In genomic region chr16:14564323-14564722, GRCh38 we compare ENCODE assay signal across 12 cellular contexts.
DNase-seq lines count a peak whose midpoint lies in the region; ATAC-seq and TF ChIP-seq lines count a peak whose summit lies in the region.
"Had no signal": no experiment of that assay in that cellular context is flagged by ENCODE, and none has a peak within 500 bp of the region (broad histone marks: within the 10 kb centered on the region; RNA-seq: fewer than 3 reads in every experiment).

No MANE protein-coding gene starts in this region.

- H3K4me3 ChIP-seq in PC-3 (ENCODE audit: low read length), result peak overlapping the region; percentile 35; the same call in 1 of the 2 replicates
- no peak overlapping the region for H3K4me3 ChIP-seq in thymus (ENCODE audit: low read length)
- H3K4me3 ChIP-seq in tibial artery, result no peak overlapping the region

- peak overlapping the region; percentile 51 for H3K27ac ChIP-seq in PC-3 (ENCODE audit: low read length)
- H3K27ac ChIP-seq in thymus (ENCODE audit: low read depth), result peak overlapping the region; percentile 27
- no peak overlapping the region for H3K27ac ChIP-seq in tibial artery

- H3K9me2 ChIP-seq in PC-3 (replicated peaks; ENCODE audit: low read length), result no peaks in the 10 kb centered on the region

- H3K4me1 Mint-ChIP-seq in activated T-cell treated with anti-CD3 and anti-CD28 coated beads, Interleukin-2, amount 50 U/mL, for 72 hours (ENCODE audit: low read depth), result peaks cover 12% of the 10 kb centered on the region
- H3K4me1 Mint-ChIP-seq in activated T-cell treated with anti-CD3 and anti-CD28 coated beads, Interleukin-2, amount 50 U/mL, for 4 hours (ENCODE audit: low read depth), result peaks cover 3% of the 10 kb centered on the region

- H4K20me1 ChIP-seq in PC-3 (ENCODE audit: low read length), result peaks cover 11% of the 10 kb centered on the region; the same call in 1 of the 2 replicates

- H3K4me1 ChIP-seq in PC-3 (ENCODE audit: insufficient read depth, low read length), result peaks cover 28% of the 10 kb centered on the region
- H3K4me1 ChIP-seq in thymus (ENCODE audit: control insufficient read depth, insufficient read depth, low read length), result no peaks in the 10 kb centered on the region
- H3K4me1 ChIP-seq in tibial artery, result peaks cover 0 to 7% (median 0%) of the 10 kb centered on the region in 4 donors

- CTCF ChIA-PET in PC-3 (lab: Charles Lee), result no interaction called here

- peaks cover 0 to 4% of the 10 kb centered on the region in 2 donors for H3K36me3 Mint-ChIP-seq in activated T-cell treated with anti-CD3 and anti-CD28 coated beads, Interleukin-2, amount 50 U/mL, for 72 hours (ENCODE audit: insufficient read depth in 2 of 2)
- H3K36me3 Mint-ChIP-seq in activated T-cell treated with anti-CD3 and anti-CD28 coated beads, Interleukin-2, amount 50 U/mL, for 4 hours (ENCODE audit: insufficient read depth), result peaks cover 11% of the 10 kb centered on the region

- WGBS in thymus, result 74% methylated on average over 9 of the region's 9 CpGs

- no peak overlapping the region for H2AFZ ChIP-seq in PC-3 (ENCODE audit: low read length)

- no peak overlapping the region for H3K9ac ChIP-seq in PC-3 (ENCODE audit: low read length)

- intact Hi-C loops in PC-3 (cut with micrococcal nuclease) (loop anchor here (2.0 kb wide), 1 partner anchor 14 kb away; no protein-coding TSS in a partner anchor), tibial artery (cut with DNase I; ENCODE audit: low total_unique reads) (no loop called here)

- no peaks in the 10 kb centered on the region for H3K9me3 Mint-ChIP-seq in activated T-cell treated with anti-CD3 and anti-CD28 coated beads, Interleukin-2, amount 50 U/mL, for 72 hours
- no peaks in the 10 kb centered on the region for H3K9me3 Mint-ChIP-seq in activated T-cell treated with anti-CD3 and anti-CD28 coated beads, Interleukin-2, amount 50 U/mL, for 4 hours
- H3K9me3 Mint-ChIP-seq: brain, HFFc6 had no signal

- peaks cover 8% of the 10 kb centered on the region for H3F3A ChIP-seq in PC-3 (ENCODE audit: low read length, unreplicated experiment)

- DNase-seq in activated T-cell treated with anti-CD3 and anti-CD28 coated beads, Interleukin-2, amount 50 U/mL, for 72 hours, result no peak
- DNase-seq in activated T-cell treated with anti-CD3 and anti-CD28 coated beads, Interleukin-2, amount 50 U/mL, for 4 hours, result no peak
- DNase-seq in PC-3 (peak; percentile 68), kidney tubule cell (ENCODE audit: low spot score) (peak; percentile 49), tibial artery (no peak), hypothalamus (lab: John Stamatoyannopoulos, UW) (no peak)
- DNase-seq: HFFc6, left ventricle myocardium superior, NCI-H1930 had no signal

- H3K27me3 ChIP-seq in PC-3 (ENCODE audit: low read length), result no peaks in the 10 kb centered on the region
- no peaks in the 10 kb centered on the region for H3K27me3 ChIP-seq in thymus (ENCODE audit: control insufficient read depth, insufficient read depth)
- no peaks in the 10 kb centered on the region for H3K27me3 ChIP-seq in tibial artery

- POLR2A ChIA-PET in PC-3 (lab: Charles Lee; ENCODE audit: unreplicated experiment), result no interaction called here

- no peaks in the 10 kb centered on the region for H3K9me3 ChIP-seq in PC-3 (ENCODE audit: low read length)
- no peaks in the 10 kb centered on the region for H3K9me3 ChIP-seq in thymus (ENCODE audit: control insufficient read depth)
- H3K9me3 ChIP-seq in tibial artery, result no peaks in the 10 kb centered on the region

- H3K36me3 ChIP-seq in PC-3 (ENCODE audit: low read depth, low read length), result no peaks in the 10 kb centered on the region
- H3K36me3 ChIP-seq in thymus (ENCODE audit: control insufficient read depth, insufficient read depth), result peaks cover 10% of the 10 kb centered on the region
- peaks cover 0 to 5% (median 0%) of the 10 kb centered on the region in 3 donors for H3K36me3 ChIP-seq in tibial artery

- peak overlapping the region; percentile 74 for H3K4me2 ChIP-seq in PC-3 (ENCODE audit: low read length)

- ATAC-seq in activated T-cell treated with anti-CD3 and anti-CD28 coated beads, Interleukin-2, amount 50 U/mL, for 72 hours (replicated peaks in 1 of 2), result peak in 1 of 2 donors; percentile 25
- ATAC-seq in activated T-cell treated with anti-CD3 and anti-CD28 coated beads, Interleukin-2, amount 50 U/mL, for 4 hours, result no peak
- ATAC-seq in PC-3, result peak; percentile 53
- no peak for ATAC-seq in HG02763 (IDR thresholded peaks at IDR 0.05; ENCODE audit: unreplicated experiment)
- ATAC-seq: left ventricle myocardium superior had no signal

- peak overlapping the region; percentile 78 for H3K27ac Mint-ChIP-seq in activated T-cell treated with anti-CD3 and anti-CD28 coated beads, Interleukin-2, amount 50 U/mL, for 72 hours

- no peaks in the 10 kb centered on the region for H3K27me3 Mint-ChIP-seq in activated T-cell treated with anti-CD3 and anti-CD28 coated beads, Interleukin-2, amount 50 U/mL, for 72 hours (ENCODE audit: low read depth)
- H3K27me3 Mint-ChIP-seq in activated T-cell treated with anti-CD3 and anti-CD28 coated beads, Interleukin-2, amount 50 U/mL, for 4 hours (ENCODE audit: low read depth), result no peaks in the 10 kb centered on the region
- H3K27me3 Mint-ChIP-seq: brain had no signal

- TF ChIP-seq CTCF in PC-3 (conservative IDR thresholded peaks at IDR 0.05; ENCODE audit: low read depth, low read length) (no peak), tibial artery (IDR thresholded peaks at IDR 0.05) (no peak)

- no TSS peak for BruUV-seq in PC-3 (replicated peaks; lab: Mats Ljungman, UMichigan)

- no peaks in the 10 kb centered on the region for H3K79me2 ChIP-seq in PC-3 (ENCODE audit: low read length)

- H3K4me3 Mint-ChIP-seq in activated T-cell treated with anti-CD3 and anti-CD28 coated beads, Interleukin-2, amount 50 U/mL, for 72 hours, result no peak overlapping the region
- no peak overlapping the region for H3K4me3 Mint-ChIP-seq in activated T-cell treated with anti-CD3 and anti-CD28 coated beads, Interleukin-2, amount 50 U/mL, for 4 hours
- H3K4me3 Mint-ChIP-seq: HFFc6 had no signal

Comparison
In these comparisons a context has a peak if more than half of its experiments do, and no peak if none do; other contexts are left out.
1. DNase-seq: peak in PC-3 (single experiment) and kidney tubule cell (single experiment); none in activated T-cell treated with anti-CD3 and anti-CD28 coated beads, Interleukin-2, amount 50 U/mL, for 72 hours (0 of 2), activated T-cell treated with anti-CD3 and anti-CD28 coated beads, Interleukin-2, amount 50 U/mL, for 4 hours (single experiment), tibial artery (0 of 2) and hypothalamus (0 of 51).
2. H3K27ac ChIP-seq: peak in PC-3 (single experiment) and thymus (single experiment); none in tibial artery (0 of 2).